ENCODE assay signal across 8 cellular contexts in the genomic region with DNA sequence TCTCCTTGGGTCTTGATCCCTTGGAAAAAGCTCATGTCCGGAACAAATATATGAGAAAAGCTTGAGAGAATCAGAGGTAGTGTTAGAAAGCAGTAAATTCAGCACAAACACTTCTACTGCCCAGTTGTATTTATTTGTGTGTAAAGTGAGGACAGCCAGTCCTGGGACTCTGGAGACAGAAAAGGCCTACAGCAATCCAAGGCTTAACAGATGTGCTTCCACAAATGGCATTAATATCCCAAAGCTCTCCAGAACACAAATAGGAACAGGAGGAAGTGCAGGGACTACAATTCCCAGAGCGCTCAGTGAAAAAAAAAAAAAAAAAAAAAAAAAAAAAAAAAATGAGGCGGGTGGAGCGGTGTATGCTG. TPM values are rescaled to one million over a fixed set of nuclear protein-coding genes. Genes with fewer than 3 reads are reported as not detected.
A peak's percentile ranks its signal among the peaks of the same experiment; 100 is the strongest.
DNase-seq lines count a peak whose midpoint lies in the region; ATAC-seq and TF ChIP-seq lines count a peak whose summit lies in the region.

No MANE protein-coding gene starts in this region.

- TF ChIP-seq CTCF in BE2C (IDR thresholded peaks at IDR 0.05; ENCODE audit: low read depth, low read length) (no peak), natural killer cell (IDR thresholded peaks at IDR 0.05) (no peak), GM13977 (IDR thresholded peaks at IDR 0.05; ENCODE audit: extremely low read depth, insufficient read depth, missing control alignments) (no peak)

- peak overlapping the region; percentile 89 to 95 for H3K27ac Mint-ChIP-seq in activated naive CD4-positive, alpha-beta T cell treated with anti-CD3 and anti-CD28 coated beads, Interleukin-2, amount 50 U/mL, for 72 hours
- peak overlapping the region; percentile 65 to 92 for H3K27ac Mint-ChIP-seq in natural killer cell

- no peak for ATAC-seq in activated naive CD4-positive, alpha-beta T cell treated with anti-CD3 and anti-CD28 coated beads, Interleukin-2, amount 50 U/mL, for 72 hours
- no peak for ATAC-seq in natural killer cell

- H3K27me3 ChIP-seq in BE2C (no peaks in the 10 kb centered on the region), HAP-1 (ENCODE audit: low read depth) (no peaks in the 10 kb centered on the region)

- H3K9me3 ChIP-seq in BE2C = no peaks in the 10 kb centered on the region
- no peaks in the 10 kb centered on the region for H3K9me3 ChIP-seq in HAP-1

- in situ Hi-C loops in HAP-1 (cut with MboI; ENCODE audit: low sequenced_read_pairs) (no loop called here), GM13977 (cut with MboI; ENCODE audit: low pct_unique_long_range_greater_than_20kb, low sequenced_read_pairs, unreplicated experiment) (no loop called here)

- intact Hi-C loops in natural killer cell (cut with micrococcal nuclease) = loop anchor here (1.0 kb wide), 4 partner anchors 12 to 387 kb away; partner anchors contain the start of genes ABCF3, EEF1AKMT4, EPHB3 and PSMD2

- H3K27me3 Mint-ChIP-seq in natural killer cell (ENCODE audit: low read depth in 2 of 2) = no peaks in the 10 kb centered on the region

- no peak for DNase-seq in BE2C
- no peak for DNase-seq in HAP-1 (ENCODE audit: low spot score in 2 of 2)
- DNase-seq in activated naive CD4-positive, alpha-beta T cell treated with anti-CD3 and anti-CD28 coated beads, Interleukin-2, amount 50 U/mL, for 72 hours (ENCODE audit: low spot score in 2 of 2) = no peak
- DNase-seq in natural killer cell = no peak
- DNase-seq in NCI-H2227 (lab: John Stamatoyannopoulos, UW; ENCODE audit: unreplicated experiment) = no peak
- DNase-seq in NCI-H1048 (lab: John Stamatoyannopoulos, UW) = no peak
- DNase-seq in GM13977 (ENCODE audit: low spot score) = no peak
- no peak for DNase-seq in activated gamma-delta T cell (lab: John Stamatoyannopoulos, UW)

- H3K4me3 ChIP-seq in BE2C (ENCODE audit: low read depth, low read length) (peak overlapping the region; percentile 15; the same call in 1 of the 2 replicates), HAP-1 (peak overlapping the region; percentile 12)

- H3K36me3 ChIP-seq in BE2C (peaks cover 44% of the 10 kb centered on the region), HAP-1 (replicated peaks) (peaks cover 45% of the 10 kb centered on the region)

- no peaks in the 10 kb centered on the region for H3K9me3 Mint-ChIP-seq in activated naive CD4-positive, alpha-beta T cell treated with anti-CD3 and anti-CD28 coated beads, Interleukin-2, amount 50 U/mL, for 72 hours
- H3K9me3 Mint-ChIP-seq in natural killer cell = no peaks in the 10 kb centered on the region

- H3K4me1 ChIP-seq in BE2C = peaks cover 7% of the 10 kb centered on the region
- H3K4me1 ChIP-seq in HAP-1 = peaks cover 12% of the 10 kb centered on the region

- peaks cover 25 to 40% of the 10 kb centered on the region in 2 donors for H3K4me1 Mint-ChIP-seq in natural killer cell

- H3K36me3 Mint-ChIP-seq in activated naive CD4-positive, alpha-beta T cell treated with anti-CD3 and anti-CD28 coated beads, Interleukin-2, amount 50 U/mL, for 72 hours = peaks cover 17 to 22% of the 10 kb centered on the region in 2 donors
- no peaks in the 10 kb centered on the region for H3K36me3 Mint-ChIP-seq in natural killer cell

- H3K4me3 Mint-ChIP-seq in natural killer cell = peak overlapping the region; percentile 93

RNA-seq across cellular contexts. Expression of gene AP2M1, which starts 0.4 kb away (rescaled TPM):
- polyA plus RNA-seq in BE2C (2012; ENCODE audit: insufficient read depth, insufficient read length, low read depth) = 1,058 TPM
- total RNA-seq in activated naive CD4-positive, alpha-beta T cell treated with anti-CD3 and anti-CD28 coated beads, Interleukin-2, amount 50 U/mL, for 72 hours = 100 to 1,000 TPM; 207 to 288 TPM
- total RNA-seq in natural killer cell = 100 to 1,000 TPM; 157 to 188 (median 168) TPM

RNA-seq across cellular contexts. Expression of gene ABCF3, which starts 11.7 kb away (rescaled TPM):
- polyA plus RNA-seq in BE2C (2012; ENCODE audit: insufficient read depth, insufficient read length, low read depth) = 162 TPM
- total RNA-seq in activated naive CD4-positive, alpha-beta T cell treated with anti-CD3 and anti-CD28 coated beads, Interleukin-2, amount 50 U/mL, for 72 hours = 10 to 100 TPM; 76.6 to 81.3 TPM
- 100 to 1,000 TPM; 128 to 168 (median 157) TPM for total RNA-seq in natural killer cell

RNA-seq across cellular contexts. Expression of gene DVL3, which starts 19.1 kb away (rescaled TPM):
- polyA plus RNA-seq in BE2C (2012; ENCODE audit: insufficient read depth, insufficient read length, low read depth) = 210 TPM
- total RNA-seq in activated naive CD4-positive, alpha-beta T cell treated with anti-CD3 and anti-CD28 coated beads, Interleukin-2, amount 50 U/mL, for 72 hours = 10 to 100 TPM; 30.1 to 41.7 TPM
- total RNA-seq in natural killer cell = 10 to 100 TPM; 59.1 to 77.5 (median 59.7) TPM

RNA-seq across cellular contexts. Expression of gene EIF2B5, which starts 39.1 kb away (rescaled TPM):
- 88.5 TPM for polyA plus RNA-seq in BE2C (2012; ENCODE audit: insufficient read depth, insufficient read length, low read depth)
- 10 to 100 TPM; 48.6 to 56.1 TPM for total RNA-seq in activated naive CD4-positive, alpha-beta T cell treated with anti-CD3 and anti-CD28 coated beads, Interleukin-2, amount 50 U/mL, for 72 hours
- total RNA-seq in natural killer cell = 10 to 100 TPM; 44.5 to 59.4 (median 54.8) TPM

RNA-seq across cellular contexts. Expression of gene VWA5B2, which starts 55.1 kb away (rescaled TPM):
- polyA plus RNA-seq in BE2C (2012; ENCODE audit: insufficient read depth, insufficient read length, low read depth) = 17.4 TPM
- not detected for total RNA-seq in activated naive CD4-positive, alpha-beta T cell treated with anti-CD3 and anti-CD28 coated beads, Interleukin-2, amount 50 U/mL, for 72 hours
- under 1 TPM in 2 of 3 donors, not detected in 1; 0.14 to 0.23 TPM for total RNA-seq in natural killer cell
